Comparison of ENCODE assay signal across 16 cellular contexts in the genomic region with DNA sequence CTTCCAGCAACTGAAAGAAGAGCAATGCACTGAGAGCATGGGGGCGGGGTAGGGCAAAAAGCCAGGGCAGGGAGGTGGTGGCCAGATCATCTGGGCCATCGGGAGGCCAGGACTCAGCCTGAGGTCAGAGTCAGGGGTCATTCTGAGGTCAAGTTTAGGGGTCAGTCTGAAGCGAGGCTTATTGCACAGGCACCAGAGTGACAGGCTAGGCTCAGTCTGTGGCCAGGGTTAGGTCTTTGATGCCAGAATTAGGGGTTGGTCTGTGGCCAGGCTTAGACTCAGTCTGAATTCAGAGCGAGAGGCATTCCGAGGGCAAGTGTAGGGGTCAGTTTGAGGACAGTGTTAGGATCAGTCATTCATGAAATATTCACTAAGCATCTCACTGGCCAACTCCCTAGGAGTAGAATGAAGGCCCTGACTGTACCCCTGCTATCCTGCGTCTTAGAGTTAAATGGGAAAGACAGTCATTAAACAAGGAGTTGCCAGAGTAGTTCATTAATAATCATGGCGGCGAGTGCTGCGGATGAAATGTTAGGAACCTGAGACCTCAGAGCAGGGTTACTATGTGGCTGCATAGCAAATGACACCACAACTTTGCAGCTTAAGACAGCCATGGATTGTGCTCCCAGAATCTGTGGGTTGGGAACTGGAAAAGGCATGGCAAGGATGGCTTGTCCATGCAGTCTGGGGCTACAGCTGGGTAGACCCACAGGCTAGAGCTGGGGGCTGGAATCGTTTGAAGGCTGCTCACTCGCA.
DNase-seq lines count a peak whose midpoint lies in the region; ATAC-seq lines count a peak whose summit lies in the region.
"Had no signal": no experiment of that assay in that cellular context is flagged by ENCODE, and none has a peak within 500 bp of the region (broad histone marks: within the 10 kb centered on the region; RNA-seq: fewer than 3 reads in every experiment).

No MANE protein-coding gene starts in this region.

- no peaks in the 10 kb centered on the region for H3K27me3 ChIP-seq in skeletal muscle tissue (ENCODE audit: control insufficient read depth in 3 of 3, insufficient read depth in 3 of 3, low read length in 3 of 3)
- H3K27me3 ChIP-seq: sigmoid colon had no signal

- H3K9me3 ChIP-seq in skeletal muscle tissue (ENCODE audit: control insufficient read depth in 3 of 3, low read length in 3 of 3) = no peaks in the 10 kb centered on the region
- H3K9me3 ChIP-seq: sigmoid colon had no signal

- H3K9ac ChIP-seq in skeletal muscle tissue (ENCODE audit: low read depth in 1 of 3, low read length in 3 of 3) = no peak overlapping the region

- H3K4me1 ChIP-seq in skeletal muscle tissue (ENCODE audit: control insufficient read depth in 3 of 3, insufficient read depth in 3 of 3, low read length in 3 of 3) = peaks cover 32 to 38% (median 38%) of the 10 kb centered on the region in 3 donors
- H3K4me1 ChIP-seq: sigmoid colon had no signal

- no peaks in the 10 kb centered on the region for H3K36me3 ChIP-seq in skeletal muscle tissue (ENCODE audit: control insufficient read depth in 3 of 3, insufficient read depth in 3 of 3, low read length in 3 of 3)
- H3K36me3 ChIP-seq: sigmoid colon had no signal

- no peak overlapping the region for H3K4me3 ChIP-seq in skeletal muscle tissue (ENCODE audit: low read length in 3 of 3)
- H3K4me3 ChIP-seq: sigmoid colon had no signal

- ATAC-seq in left cardiac atrium (peak; percentile 56 to 59), HG03045 (IDR thresholded peaks at IDR 0.05; ENCODE audit: unreplicated experiment) (no peak)
- ATAC-seq: CD8-positive, alpha-beta T cell; Panc1 had no signal

- peak overlapping the region; percentile 16 for H3K27ac ChIP-seq in skeletal muscle tissue (ENCODE audit: low read depth, low read length)
- H3K27ac ChIP-seq: sigmoid colon had no signal

- intact Hi-C loops in left cardiac atrium (cut with DNase I) = no loop called here

- DNase-seq in GM04504 (ENCODE audit: low read depth) (peak; percentile 90), astrocyte of the hippocampus (ENCODE audit: low read depth, low spot score) (peak; percentile 49), left cardiac atrium (no peak), NCI-H2196 (lab: John Stamatoyannopoulos, UW; ENCODE audit: unreplicated experiment) (no peak), C1 segment of cervical spinal cord (lab: John Stamatoyannopoulos, UW) (no peak), KG1 (lab: John Stamatoyannopoulos, UW) (no peak)
- DNase-seq: activated CD4-positive, alpha-beta T cell treated with anti-CD3 and anti-CD28 coated beads, Interleukin-2, amount 50 U/mL, for 48 hours; kidney; NCI-H1417 treated with DMSO at 0.1 percent for 48 hours; NCI-H524 treated with DMSO at 0.1 percent for 48 hours; nephron progenitor cell; sigmoid colon had no signal

Comparison
In these comparisons a context has a peak if more than half of its experiments do, and no peak if none do; other contexts are left out.
1. DNase-seq: peak in GM04504 (single experiment) and astrocyte of the hippocampus (single experiment); none in left cardiac atrium (single experiment), NCI-H2196 (single experiment), C1 segment of cervical spinal cord (0 of 14) and KG1 (single experiment).